Comparison of ENCODE assay signal across 1 cellular context in genomic region chr5:125928663-125929062, GRCh38.
TF ChIP-seq lines count a peak whose summit lies in the region.

No MANE protein-coding gene starts in this region.

TF ChIP-seq in A549, 52 proteins besides CTCF, POLR2A, EP300 and RAD21 (continued from another document):
- no peak for TF ChIP-seq CBX2 (IDR thresholded peaks at IDR 0.05; ENCODE audit: borderline replicate concordance, low read depth)
